In genomic region chr10:75544923-75545322, GRCh38 we compare ENCODE assay signal across 32 cellular contexts.
A peak's percentile ranks its signal among the peaks of the same experiment; 100 is the strongest.
DNase-seq lines count a peak whose midpoint lies in the region; ATAC-seq and TF ChIP-seq lines count a peak whose summit lies in the region.
"Had no signal": no experiment of that assay in that cellular context is flagged by ENCODE, and none has a peak within 500 bp of the region (broad histone marks: within the 10 kb centered on the region; RNA-seq: fewer than 3 reads in every experiment).

No MANE protein-coding gene starts in this region.

- H3K4me3 Mint-ChIP-seq in progenitor cell of endocrine pancreas (ENCODE audit: low read depth) = no peak overlapping the region
- H3K4me3 Mint-ChIP-seq: activated CD8-positive, alpha-beta T cell treated with anti-CD3 and anti-CD28 coated beads, Interleukin-2, amount 10 ng/mL, durations not matched to agents 7 days and 5 days; activated naive CD4-positive, alpha-beta T cell treated with anti-CD3 and anti-CD28 coated beads, Interleukin-2, amount 10 ng/mL, durations not matched to agents 7 days and 5 days; CD8-positive, alpha-beta memory T cell; H9 had no signal

- peaks cover 3% of the 10 kb centered on the region for H3K27me3 Mint-ChIP-seq in progenitor cell of endocrine pancreas

- no peaks in the 10 kb centered on the region for H3K36me3 Mint-ChIP-seq in progenitor cell of endocrine pancreas (ENCODE audit: insufficient read depth)
- H3K36me3 Mint-ChIP-seq: activated naive CD4-positive, alpha-beta T cell treated with anti-CD3 and anti-CD28 coated beads, Interleukin-2, amount 10 ng/mL, durations not matched to agents 7 days and 5 days; CD8-positive, alpha-beta memory T cell had no signal

- H3K36me3 ChIP-seq in osteoblast (ENCODE audit: insufficient read depth, low read length) = no peaks in the 10 kb centered on the region
- no peaks in the 10 kb centered on the region for H3K36me3 ChIP-seq in esophagus squamous epithelium
- H3K36me3 ChIP-seq: adrenal gland, heart left ventricle, right lobe of liver, stomach, thyroid gland had no signal

- DNase-seq in EH (ENCODE audit: low read depth) (peak; percentile 7), amniotic epithelial cell (ENCODE audit: low read depth) (peak; percentile 17), fibroblast of villous mesenchyme (ENCODE audit: low read depth) (peak; percentile 7), osteoblast (ENCODE audit: insufficient read length, low spot score, missing footprints) (no peak), progenitor cell of endocrine pancreas (ENCODE audit: low spot score, unreplicated experiment) (no peak), esophagus squamous epithelium (lab: John Stamatoyannopoulos, UW) (no peak)
- DNase-seq: activated CD4-positive, alpha-beta T cell treated with anti-CD3 and anti-CD28 coated beads for 4 hours; activated CD8-positive, alpha-beta T cell treated with anti-CD3 and anti-CD28 coated beads, Interleukin-2, amount 10 ng/mL, durations not matched to agents 7 days and 5 days; activated naive CD4-positive, alpha-beta T cell treated with anti-CD3 and anti-CD28 coated beads, Interleukin-2, amount 10 ng/mL, durations not matched to agents 7 days and 5 days; adrenal gland; CD8-positive, alpha-beta memory T cell; DMS 273 treated with DMSO at 0.1 percent for 48 hours; effector CD8-positive, alpha-beta T cell; foreskin keratinocyte; H9; heart left ventricle; left colon; mucosa of descending colon; NCI-H1417; NCI-H2029 treated with DMSO at 0.1 percent for 48 hours; NCI-H69; right lobe of liver; SHP77 treated with DMSO at 0.1 percent for 48 hours; stimulated activated CD4-positive, alpha-beta T cell treated with anti-CD3 and anti-CD28 coated beads, Interleukin-12 subunit alpha, Interleukin-12 subunit beta, amount 100 ng/mL, for 4 hours; stimulated activated CD4-positive, alpha-beta T cell treated with anti-CD3 and anti-CD28 coated beads, Interleukin-2, amount 100 ng/mL, for 48 hours; stomach; thyroid gland had no signal

- no peak for TF ChIP-seq CTCF in fibroblast of villous mesenchyme (IDR thresholded peaks at IDR 0.05; ENCODE audit: insufficient read depth, low read depth, low read length)
- TF ChIP-seq CTCF in osteoblast (IDR thresholded peaks at IDR 0.05; ENCODE audit: extremely low read depth, low read depth, low read length) = no peak
- no peak for TF ChIP-seq CTCF in progenitor cell of endocrine pancreas (IDR thresholded peaks at IDR 0.05; ENCODE audit: unreplicated experiment)
- no peak for TF ChIP-seq CTCF in esophagus squamous epithelium (IDR thresholded peaks at IDR 0.05)

- H3K9me3 ChIP-seq in osteoblast (ENCODE audit: low read depth, low read length) (no peaks in the 10 kb centered on the region), esophagus squamous epithelium (no peaks in the 10 kb centered on the region)
- H3K9me3 ChIP-seq: adrenal gland, heart left ventricle, mucosa of descending colon, right lobe of liver, stomach, thyroid gland had no signal

- no peak overlapping the region for H2AFZ ChIP-seq in osteoblast (ENCODE audit: low read length)

- no peak for TF ChIP-seq POLR2A in esophagus squamous epithelium (IDR thresholded peaks at IDR 0.05)

- 45 to 58% methylated on average over 4 of the region's 4 CpGs for WGBS in esophagus squamous epithelium, 2 donors

- H3K4me2 ChIP-seq in osteoblast (ENCODE audit: insufficient read depth, low read length) = peak overlapping the region; percentile 47

- H3K27me3 ChIP-seq in osteoblast (ENCODE audit: insufficient read depth, low read length) (no peaks in the 10 kb centered on the region), esophagus squamous epithelium (no peaks in the 10 kb centered on the region)
- H3K27me3 ChIP-seq: adrenal gland, heart left ventricle, right lobe of liver, stomach, thyroid gland had no signal

- no peak overlapping the region for H3K4me3 ChIP-seq in fibroblast of villous mesenchyme (ENCODE audit: low read depth, low read length)
- H3K4me3 ChIP-seq in osteoblast (ENCODE audit: insufficient read depth, low read length) = peak overlapping the region; percentile 17
- H3K4me3 ChIP-seq in esophagus squamous epithelium = no peak overlapping the region
- H3K4me3 ChIP-seq: adrenal gland, coronary artery, heart left ventricle, mucosa of descending colon, right lobe of liver, stomach, thyroid gland had no signal

- H3K9me3 Mint-ChIP-seq in progenitor cell of endocrine pancreas (ENCODE audit: low read depth) = peaks cover 4% of the 10 kb centered on the region
- H3K9me3 Mint-ChIP-seq: activated naive CD4-positive, alpha-beta T cell treated with anti-CD3 and anti-CD28 coated beads, Interleukin-2, amount 10 ng/mL, durations not matched to agents 7 days and 5 days; CD8-positive, alpha-beta memory T cell; H9 had no signal

- no peak overlapping the region for H3K27ac Mint-ChIP-seq in progenitor cell of endocrine pancreas
- H3K27ac Mint-ChIP-seq: activated CD8-positive, alpha-beta T cell treated with anti-CD3 and anti-CD28 coated beads, Interleukin-2, amount 10 ng/mL, durations not matched to agents 7 days and 5 days; activated naive CD4-positive, alpha-beta T cell treated with anti-CD3 and anti-CD28 coated beads, Interleukin-2, amount 10 ng/mL, durations not matched to agents 7 days and 5 days; CD8-positive, alpha-beta memory T cell; H9 had no signal

- intact Hi-C loops in esophagus squamous epithelium (cut with DNase I) = no loop called here

- H3K4me1 Mint-ChIP-seq in progenitor cell of endocrine pancreas (ENCODE audit: low read depth) = peaks cover 19% of the 10 kb centered on the region
- H3K4me1 Mint-ChIP-seq: activated naive CD4-positive, alpha-beta T cell treated with anti-CD3 and anti-CD28 coated beads, Interleukin-2, amount 10 ng/mL, durations not matched to agents 7 days and 5 days; CD8-positive, alpha-beta memory T cell had no signal

- ATAC-seq in GM21825 (IDR thresholded peaks at IDR 0.05; ENCODE audit: unreplicated experiment) (no peak), HG02970 (IDR thresholded peaks at IDR 0.05; ENCODE audit: low FRiP score, unreplicated experiment) (no peak)
- ATAC-seq: activated CD8-positive, alpha-beta T cell treated with anti-CD3 and anti-CD28 coated beads, Interleukin-2, amount 10 ng/mL, durations not matched to agents 7 days and 5 days; foreskin keratinocyte; heart left ventricle; left colon; mucosa of descending colon; Panc1 had no signal

- H3K27ac ChIP-seq in osteoblast (ENCODE audit: low read depth, low read length) = peak overlapping the region; percentile 27
- H3K27ac ChIP-seq in esophagus squamous epithelium = peak overlapping the region in 1 of 4 donors; percentile 60
- H3K27ac ChIP-seq: adrenal gland, coronary artery, foreskin keratinocyte, heart left ventricle, right lobe of liver, stomach, thyroid gland, VCaP had no signal

- no peaks in the 10 kb centered on the region for H4K20me1 ChIP-seq in osteoblast (ENCODE audit: insufficient read depth, low read length)

- peaks cover 67% of the 10 kb centered on the region for H3K4me1 ChIP-seq in osteoblast (ENCODE audit: insufficient read depth, low read length)
- H3K4me1 ChIP-seq in esophagus squamous epithelium = peaks cover 0 to 37% (median 18%) of the 10 kb centered on the region in 3 donors
- H3K4me1 ChIP-seq: foreskin keratinocyte had no signal

- H3K79me2 ChIP-seq in osteoblast (ENCODE audit: insufficient read depth, low read length) = no peaks in the 10 kb centered on the region

Comparison
In these comparisons a context has a peak if more than half of its experiments do, and no peak if none do; other contexts are left out.
1. DNase-seq: peak in EH (single experiment), amniotic epithelial cell (single experiment) and fibroblast of villous mesenchyme (single experiment); none in osteoblast (single experiment), progenitor cell of endocrine pancreas (single experiment) and esophagus squamous epithelium (single experiment).